13 cellular contexts compared by ENCODE assay signal in the genomic region with DNA sequence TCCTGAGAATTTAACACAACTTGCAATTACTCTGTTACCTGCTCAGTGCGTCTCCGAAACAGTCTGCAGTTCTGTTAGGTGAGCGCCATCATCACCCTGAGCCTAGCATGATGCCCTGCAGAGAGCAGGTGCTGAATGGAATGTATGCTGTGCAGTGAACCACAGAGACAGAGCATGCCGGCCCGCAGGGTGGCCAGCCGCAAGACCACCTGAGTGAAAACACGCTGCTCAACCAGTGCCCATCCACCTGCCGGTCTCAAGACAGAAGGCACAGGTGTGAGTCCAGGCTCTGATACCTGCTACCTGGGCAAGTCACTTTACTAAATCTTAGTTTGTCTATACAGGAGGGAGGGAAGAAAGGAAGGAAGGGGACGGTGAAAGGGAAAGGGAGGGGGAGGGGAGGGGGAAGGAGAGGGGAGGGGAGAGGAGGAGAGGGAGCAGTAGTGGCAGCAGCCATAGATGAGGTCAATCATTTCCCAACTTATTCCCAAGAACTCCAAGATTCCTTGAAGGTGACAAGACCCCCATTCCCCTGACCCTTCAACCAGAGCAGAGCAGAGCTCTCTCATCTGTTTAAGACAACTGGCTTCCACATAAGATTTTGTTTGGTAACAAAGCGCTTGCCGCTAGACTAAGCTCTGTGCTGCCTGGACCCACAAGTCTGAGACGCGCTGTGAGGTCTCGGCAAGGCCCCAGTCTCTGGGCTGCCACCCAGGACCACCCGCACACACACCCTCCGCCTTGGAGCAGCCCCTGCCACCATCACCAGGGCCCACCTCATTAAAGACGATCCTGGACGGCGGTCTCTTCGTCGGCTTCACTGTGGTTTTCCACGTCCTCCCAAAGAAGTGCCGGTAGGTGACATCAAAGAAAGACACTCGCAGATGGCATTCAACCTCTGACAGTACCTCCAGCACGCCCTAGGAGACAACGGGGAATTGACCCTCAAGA. TPM values are rescaled to one million over a fixed set of nuclear protein-coding genes. Genes with fewer than 3 reads are reported as not detected.
DNase-seq lines count a peak whose midpoint lies in the region; ATAC-seq and TF ChIP-seq lines count a peak whose summit lies in the region.
"Had no signal": no experiment of that assay in that cellular context is flagged by ENCODE, and none has a peak within 500 bp of the region (broad histone marks: within the 10 kb centered on the region; RNA-seq: fewer than 3 reads in every experiment).

No MANE protein-coding gene starts in this region.

- no peak for TF ChIP-seq CTCF in sigmoid colon (IDR thresholded peaks at IDR 0.05)

- peak overlapping the region; percentile 25 to 84 (median 73) for H3K27ac Mint-ChIP-seq in IgD-negative memory B cell
- peak overlapping the region; percentile 81 for H3K27ac Mint-ChIP-seq in central memory CD8-positive, alpha-beta T cell (ENCODE audit: low read depth)
- H3K27ac Mint-ChIP-seq: mesothelial cell of epicardium had no signal

- H3K27me3 ChIP-seq in sigmoid colon = no peaks in the 10 kb centered on the region

- WGBS in sigmoid colon, 2 donors = 86 to 92% methylated on average over 26 of the region's 26 CpGs

- ATAC-seq in central memory CD8-positive, alpha-beta T cell (replicated peaks; ENCODE audit: extremely low read depth, poor library complexity, severe bottlenecking) = no peak
- ATAC-seq in HG02678 (IDR thresholded peaks at IDR 0.05; ENCODE audit: unreplicated experiment) = no peak

- H3K4me1 ChIP-seq in sigmoid colon = peaks cover 0 to 7% (median 3%) of the 10 kb centered on the region in 4 donors

- peaks cover 0 to 12% (median 0%) of the 10 kb centered on the region in 4 donors for H3K36me3 ChIP-seq in sigmoid colon

- peak overlapping the region in 2 of 4 donors; percentile 34 to 43 for H3K4me3 Mint-ChIP-seq in IgD-negative memory B cell
- no peak overlapping the region for H3K4me3 Mint-ChIP-seq in central memory CD8-positive, alpha-beta T cell
- H3K4me3 Mint-ChIP-seq: mesothelial cell of epicardium had no signal

- intact Hi-C loops in sigmoid colon (cut with DNase I) = no loop called here

- no peaks in the 10 kb centered on the region for H3K27me3 Mint-ChIP-seq in IgD-negative memory B cell
- no peaks in the 10 kb centered on the region for H3K27me3 Mint-ChIP-seq in central memory CD8-positive, alpha-beta T cell

- no peak for TF ChIP-seq POLR2A in sigmoid colon (IDR thresholded peaks at IDR 0.05)

- no peaks in the 10 kb centered on the region for H3K9me3 ChIP-seq in sigmoid colon

- no peaks in the 10 kb centered on the region for H3K9me3 Mint-ChIP-seq in IgD-negative memory B cell
- no peaks in the 10 kb centered on the region for H3K9me3 Mint-ChIP-seq in central memory CD8-positive, alpha-beta T cell
- H3K9me3 Mint-ChIP-seq: mesothelial cell of epicardium had no signal

- peak; percentile 5 for DNase-seq in activated CD8-positive, alpha-beta memory T cell treated with anti-CD3 and anti-CD28 coated beads, Interleukin-2, amount 50 U/mL, for 4 hours
- DNase-seq in activated CD8-positive, alpha-beta memory T cell treated with anti-CD3 and anti-CD28 coated beads for 24 hours = no peak
- no peak for DNase-seq in central memory CD8-positive, alpha-beta T cell (ENCODE audit: low spot score in 2 of 2)
- DNase-seq in sigmoid colon (peak; percentile 49), cortex of kidney (lab: John Stamatoyannopoulos, UW) (no peak), 8988T (no peak)
- DNase-seq: KG1; NCI-H1694 treated with DMSO at 0.1 percent for 48 hours; SHP77; stimulated activated CD8-positive, alpha-beta memory T cell treated with anti-CD3 and anti-CD28 coated beads, Interleukin-4, amount 100 ng/mL, for 48 hours had no signal

- TF ChIP-seq EP300 in sigmoid colon (IDR thresholded peaks at IDR 0.05) = no peak

- no peak overlapping the region for H3K4me3 ChIP-seq in sigmoid colon

- H3K36me3 Mint-ChIP-seq in IgD-negative memory B cell = peaks cover 5% of the 10 kb centered on the region
- peaks cover 2% of the 10 kb centered on the region for H3K36me3 Mint-ChIP-seq in central memory CD8-positive, alpha-beta T cell (ENCODE audit: insufficient read depth)

- peaks cover 1 to 7% (median 7%) of the 10 kb centered on the region in 3 donors for H3K4me1 Mint-ChIP-seq in IgD-negative memory B cell
- peaks cover 17% of the 10 kb centered on the region for H3K4me1 Mint-ChIP-seq in central memory CD8-positive, alpha-beta T cell

- H3K27ac ChIP-seq in sigmoid colon = no peak overlapping the region

RNA-seq across cellular contexts. Expression of a gene that starts 14.5 kb away (rescaled TPM):
- polyA plus RNA-seq in IgD-negative memory B cell = 0.71 TPM
- 10 to 100 TPM in 2 of 4 donors, 1 to 10 TPM in 2; 4.9 to 12.2 (median 8.8) TPM for total RNA-seq in sigmoid colon
- 1 to 10 TPM in 2 of 3 donors, under 1 TPM in 1; 0.60 to 6.3 (median 1.2) TPM for polyA plus RNA-seq in sigmoid colon

Comparison
In these comparisons a context has a peak if more than half of its experiments do, and no peak if none do; other contexts are left out.
1. DNase-seq: peak in activated CD8-positive, alpha-beta memory T cell treated with anti-CD3 and anti-CD28 coated beads, Interleukin-2, amount 50 U/mL, for 4 hours (single experiment) and sigmoid colon (single experiment); none in activated CD8-positive, alpha-beta memory T cell treated with anti-CD3 and anti-CD28 coated beads for 24 hours (single experiment), central memory CD8-positive, alpha-beta T cell (0 of 2), cortex of kidney (single experiment) and 8988T (single experiment).